34 cellular contexts compared by ENCODE assay signal in the genomic region with DNA sequence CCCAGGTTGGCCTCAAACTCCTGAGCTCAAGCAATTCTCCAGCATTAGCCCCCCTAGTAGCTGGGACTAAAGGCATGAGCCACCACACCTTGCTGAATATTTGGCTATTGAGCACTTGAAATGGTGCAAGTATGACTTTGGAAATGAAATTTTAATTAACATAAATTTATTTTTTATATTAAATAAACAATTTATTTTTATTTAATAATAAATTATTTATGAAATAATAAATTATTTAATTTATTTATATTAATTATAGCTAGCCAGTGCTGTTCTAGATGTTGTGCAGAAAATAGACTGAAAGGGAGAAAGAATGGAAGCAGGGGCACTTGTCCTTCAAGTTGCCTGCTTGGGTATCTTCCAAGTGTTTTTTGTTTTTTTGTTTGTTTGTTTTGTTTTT.
"Had no signal": no experiment of that assay in that cellular context is flagged by ENCODE, and none has a peak within 500 bp of the region (broad histone marks: within the 10 kb centered on the region; RNA-seq: fewer than 3 reads in every experiment).

No MANE protein-coding gene starts in this region.

- H3K36me3 ChIP-seq: MG63 had no signal

- DNase-seq: Karpas-422, Kasumi-1, MG63, MM.1S, MV-4-11, NCI-H1048, NCI-H1092, NCI-H1092 treated with DMSO at 0.1 percent for 48 hours, NCI-H1105, NCI-H1105 treated with DMSO at 0.1 percent for 48 hours, NCI-H1417, NCI-H1417 treated with DMSO at 0.1 percent for 48 hours, NCI-H1436, NCI-H1436 treated with DMSO at 0.1 percent for 48 hours, NCI-H146, NCI-H1694, NCI-H1694 treated with DMSO at 0.1 percent for 48 hours, NCI-H187, NCI-H187 treated with DMSO at 0.1 percent for 48 hours, NCI-H1930, NCI-H2029, NCI-H2029 treated with DMSO at 0.1 percent for 48 hours, NCI-H2081, NCI-H2081 treated with DMSO at 0.1 percent for 48 hours, NCI-H2107, NCI-H2171, NCI-H2171 treated with DMSO at 0.1 percent for 48 hours, NCI-H226, NCI-H345, NCI-H446, NCI-H510A, NCI-H510A treated with DMSO at 0.1 percent for 48 hours, NCI-H524, NCI-H524 treated with DMSO at 0.1 percent for 48 hours had no signal

- H3K4me3 ChIP-seq: MG63 had no signal

- H3K27me3 ChIP-seq: MG63 had no signal
